Comparison of ENCODE assay signal across 9 cellular contexts in genomic region chr18:9742588-9743131, GRCh38. TPM values are rescaled to one million over a fixed set of nuclear protein-coding genes. Genes with fewer than 3 reads are reported as not detected.
DNase-seq lines count a peak whose midpoint lies in the region; ATAC-seq and TF ChIP-seq lines count a peak whose summit lies in the region.
"Had no signal": no experiment of that assay in that cellular context is flagged by ENCODE, and none has a peak within 500 bp of the region (broad histone marks: within the 10 kb centered on the region; RNA-seq: fewer than 3 reads in every experiment).

No MANE protein-coding gene starts in this region.

- H3K4me1 ChIP-seq in IMR-90 (ENCODE audit: control insufficient read depth, insufficient read depth, low read length) = peaks cover 13% of the 10 kb centered on the region
- peaks cover 7 to 30% (median 21%) of the 10 kb centered on the region in 5 donors for H3K4me1 ChIP-seq in subcutaneous abdominal adipose tissue (ENCODE audit: control insufficient read depth in 5 of 5, insufficient read depth in 5 of 5, low read length in 5 of 5)

- no peak overlapping the region for H3K4me3 ChIP-seq in IMR-90 (ENCODE audit: insufficient read depth, low read depth, low read length)
- peak overlapping the region in 3 of 5 donors; percentile 18 to 48 (median 33) for H3K4me3 ChIP-seq in subcutaneous abdominal adipose tissue (ENCODE audit: low read depth in 1 of 5, low read length in 5 of 5)
- H3K4me3 ChIP-seq: GM12878 had no signal

- peak overlapping the region; percentile 36 to 40; a peak in 3 of 4 replicates for H4K8ac ChIP-seq in IMR-90 (ENCODE audit: low read depth in 2 of 2, low read length in 2 of 2)

- H2BK5ac ChIP-seq in IMR-90 (ENCODE audit: low read depth, low read length, poor library complexity, severe bottlenecking) = no peak overlapping the region

- no TSS peak for BruUV-seq in IMR-90 (replicated peaks; lab: Mats Ljungman, UMichigan)

- H3K36me3 ChIP-seq in IMR-90 (ENCODE audit: control insufficient read depth, insufficient read depth, low read length) (no peaks in the 10 kb centered on the region), subcutaneous abdominal adipose tissue (ENCODE audit: control insufficient read depth in 5 of 5, insufficient read depth in 5 of 5, low read length in 5 of 5) (no peaks in the 10 kb centered on the region)

- no peak for ATAC-seq in IMR-90 (ENCODE audit: low read depth)
- ATAC-seq in left colon = peak; percentile 77
- no peak for ATAC-seq in HG03521 (IDR thresholded peaks at IDR 0.05; ENCODE audit: unreplicated experiment)
- no peak for ATAC-seq in GM21528 (IDR thresholded peaks at IDR 0.05; ENCODE audit: low FRiP score, unreplicated experiment)
- ATAC-seq: GM12878 had no signal

- WGBS in IMR-90 (ENCODE audit: extremely low coverage in 2 of 2, insufficient read length in 1 of 2), 2 experiments = 44% methylated on average over 3 of the region's 8 CpGs; no CpG with 5 or more reads in 1 of the 2 experiments

- H2AFZ ChIP-seq in IMR-90 (replicated peaks; ENCODE audit: low read length, poor library complexity) = no peak overlapping the region

- peak overlapping the region; percentile 92; the same call in 1 of the 3 replicates for H2BK15ac ChIP-seq in IMR-90 (ENCODE audit: low read depth, low read length)

- in situ Hi-C loops in IMR-90 (cut with MboI; ENCODE audit: low sequenced_read_pairs) = no loop called here

- CTCF ChIA-PET in IMR-90 (lab: Yijun Ruan, JAX) = interaction anchor here (0.6 to 0.8 kb wide), 4 partner anchors 9 to 213 kb away, joined by 3 to 9 read pairs (median 3); no protein-coding TSS in a partner anchor

- dilution Hi-C loops in IMR-90 (cut with HindIII; ENCODE audit: low sequenced_read_pairs, unreplicated experiment) = no loop called here

- intact Hi-C loops in IMR-90 (cut with micrococcal nuclease) = loop anchor here (5.0 kb wide), 1 partner anchor 40 kb away; no protein-coding TSS in a partner anchor
- intact Hi-C loops in left colon (cut with DNase I, micrococcal nuclease) = no loop called here

- peaks cover 17% of the 10 kb centered on the region for H3K9me1 ChIP-seq in IMR-90 (ENCODE audit: insufficient read depth, low read length)

- H2BK120ac ChIP-seq in IMR-90 (ENCODE audit: low read depth, low read length) = peak overlapping the region; percentile 83

- TF ChIP-seq CTCF in IMR-90 (conservative IDR thresholded peaks at IDR 0.05; ENCODE audit: low read depth, low read length) = no peak

- H2AK9ac ChIP-seq in IMR-90 (replicated peaks; ENCODE audit: low read depth, low read length, poor library complexity) = no peak overlapping the region

- H3K79me1 ChIP-seq in IMR-90 (ENCODE audit: low read depth in 1 of 2, low read length in 2 of 2) = peaks cover 10 to 41% of the 10 kb centered on the region in 2 experiments; a peak in 3 of 4 replicates

- no peak overlapping the region for H4K5ac ChIP-seq in IMR-90 (ENCODE audit: low read depth, low read length)

- H4K20me1 ChIP-seq in IMR-90 (ENCODE audit: insufficient read depth, low read length) = peaks cover 33% of the 10 kb centered on the region; the same call in 1 of the 2 replicates

- no peak overlapping the region for H3K4me2 ChIP-seq in IMR-90 (ENCODE audit: low read depth, low read length)

- peak overlapping the region; percentile 73; the same call in 1 of the 2 replicates for H3K23ac ChIP-seq in IMR-90 (ENCODE audit: low read depth, low read length)

- H3K14ac ChIP-seq in IMR-90 (replicated peaks; ENCODE audit: low read depth, low read length) = peak overlapping the region; percentile 23; the same call in 1 of the 2 replicates

- TF ChIP-seq RAD21 in IMR-90 (IDR thresholded peaks at IDR 0.05; ENCODE audit: low read length) = no peak

- H3K4ac ChIP-seq in IMR-90 (ENCODE audit: low read depth, low read length) = peak overlapping the region; percentile 72

- peak overlapping the region; percentile 84 for H2AK5ac ChIP-seq in IMR-90 (ENCODE audit: low read depth, low read length)

- H3K9ac ChIP-seq in IMR-90 (ENCODE audit: low read depth, low read length) = no peak overlapping the region
- H3K9ac ChIP-seq in subcutaneous abdominal adipose tissue (ENCODE audit: low read length in 5 of 5) = peak overlapping the region in 1 of 5 donors; percentile 7

- H3K18ac ChIP-seq in IMR-90 (ENCODE audit: low read depth, low read length) = no peak overlapping the region; the same call in 1 of the 2 replicates

- POLR2A ChIA-PET in IMR-90 (lab: Charles Lee; ENCODE audit: unreplicated experiment) = no interaction called here

- peak; percentile 36 for DNase-seq in IMR-90
- DNase-seq in caudate nucleus (lab: John Stamatoyannopoulos, UW) = peak in 3 of 61 donors; percentile 17 to 33 (median 22)
- DNase-seq in left colon = no peak
- no peak for DNase-seq in NCI-H2171 (lab: John Stamatoyannopoulos, UW)
- no peak for DNase-seq in T-helper 9 cell

- no peaks in the 10 kb centered on the region for H3K9me3 ChIP-seq in IMR-90 (ENCODE audit: control insufficient read depth, insufficient read depth, low read length)
- no peaks in the 10 kb centered on the region for H3K9me3 ChIP-seq in subcutaneous abdominal adipose tissue (ENCODE audit: control insufficient read depth in 5 of 5, low read length in 5 of 5)

- H3K27me3 ChIP-seq in IMR-90 (ENCODE audit: control insufficient read depth, insufficient read depth, low read length) (no peaks in the 10 kb centered on the region; the same call in 1 of the 2 replicates), subcutaneous abdominal adipose tissue (ENCODE audit: control insufficient read depth in 5 of 5, insufficient read depth in 4 of 5, low read length in 5 of 5) (no peaks in the 10 kb centered on the region)

- H3K56ac ChIP-seq in IMR-90 (ENCODE audit: extremely low read depth, insufficient read depth, low read length) = no peak overlapping the region

- H3K27ac ChIP-seq in IMR-90 (ENCODE audit: insufficient read depth, low read length) (no peak overlapping the region), caudate nucleus (ENCODE audit: low read depth, low read length) (peak overlapping the region; percentile 72), subcutaneous abdominal adipose tissue (ENCODE audit: low read depth, low read length) (peak overlapping the region; percentile 26)

- TF ChIP-seq POLR2A in IMR-90 (IDR thresholded peaks at IDR 0.05; ENCODE audit: low read depth, low read length) = no peak

- peak overlapping the region; percentile 84 for H2BK20ac ChIP-seq in IMR-90 (ENCODE audit: low read depth, low read length)

- H4K91ac ChIP-seq in IMR-90 (ENCODE audit: insufficient read depth, low read depth, low read length) = peak overlapping the region; percentile 73; the same call in 1 of the 2 replicates

TF ChIP-seq in IMR-90, 13 proteins besides CTCF, POLR2A, EP300 and RAD21:
- TF ChIP-seq MAZ (IDR thresholded peaks at IDR 0.05; ENCODE audit: borderline replicate concordance, low read depth, low read length) = no peak
- TF ChIP-seq BHLHE40 (IDR thresholded peaks at IDR 0.05; ENCODE audit: low read depth, low read length) = no peak
- TF ChIP-seq, protein P1, sequence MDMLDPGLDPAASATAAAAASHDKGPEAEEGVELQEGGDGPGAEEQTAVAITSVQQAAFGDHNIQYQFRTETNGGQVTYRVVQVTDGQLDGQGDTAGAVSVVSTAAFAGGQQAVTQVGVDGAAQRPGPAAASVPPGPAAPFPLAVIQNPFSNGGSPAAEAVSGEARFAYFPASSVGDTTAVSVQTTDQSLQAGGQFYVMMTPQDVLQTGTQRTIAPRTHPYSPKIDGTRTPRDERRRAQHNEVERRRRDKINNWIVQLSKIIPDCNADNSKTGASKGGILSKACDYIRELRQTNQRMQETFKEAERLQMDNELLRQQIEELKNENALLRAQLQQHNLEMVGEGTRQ (IDR thresholded peaks at IDR 0.05; ENCODE audit: low read depth, low read length) = no peak
- TF ChIP-seq, protein P2, sequence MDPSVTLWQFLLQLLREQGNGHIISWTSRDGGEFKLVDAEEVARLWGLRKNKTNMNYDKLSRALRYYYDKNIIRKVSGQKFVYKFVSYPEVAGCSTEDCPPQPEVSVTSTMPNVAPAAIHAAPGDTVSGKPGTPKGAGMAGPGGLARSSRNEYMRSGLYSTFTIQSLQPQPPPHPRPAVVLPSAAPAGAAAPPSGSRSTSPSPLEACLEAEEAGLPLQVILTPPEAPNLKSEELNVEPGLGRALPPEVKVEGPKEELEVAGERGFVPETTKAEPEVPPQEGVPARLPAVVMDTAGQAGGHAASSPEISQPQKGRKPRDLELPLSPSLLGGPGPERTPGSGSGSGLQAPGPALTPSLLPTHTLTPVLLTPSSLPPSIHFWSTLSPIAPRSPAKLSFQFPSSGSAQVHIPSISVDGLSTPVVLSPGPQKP (IDR thresholded peaks at IDR 0.05; ENCODE audit: borderline replicate concordance, low read depth, low read length) = no peak

RNA-seq across cellular contexts. Expression of gene RAB31, which starts 34.6 kb away (rescaled TPM):
- total RNA-seq in IMR-90 (2012; rRNA removed) (26.9 and 28.9 TPM in 2 replicates), left colon (10 to 100 TPM in 1 of 2 donors, 1 to 10 TPM in 1; 6.0 to 16.6 TPM)
- 12.3 and 13.8 TPM in 2 replicates for polyA plus RNA-seq in IMR-90 (2012; rRNA removed)
- 5.7 and 7.0 TPM in 2 replicates for polyA plus RNA-seq in IMR-90 (2012; cell fraction: cytosol; rRNA removed)
- 13.4 and 18.7 TPM in 2 replicates for polyA plus RNA-seq in IMR-90 (2012; cell fraction: nucleus; rRNA removed; ENCODE audit: low replicate concordance)
